1 cellular context compared by ENCODE assay signal in the genomic region with DNA sequence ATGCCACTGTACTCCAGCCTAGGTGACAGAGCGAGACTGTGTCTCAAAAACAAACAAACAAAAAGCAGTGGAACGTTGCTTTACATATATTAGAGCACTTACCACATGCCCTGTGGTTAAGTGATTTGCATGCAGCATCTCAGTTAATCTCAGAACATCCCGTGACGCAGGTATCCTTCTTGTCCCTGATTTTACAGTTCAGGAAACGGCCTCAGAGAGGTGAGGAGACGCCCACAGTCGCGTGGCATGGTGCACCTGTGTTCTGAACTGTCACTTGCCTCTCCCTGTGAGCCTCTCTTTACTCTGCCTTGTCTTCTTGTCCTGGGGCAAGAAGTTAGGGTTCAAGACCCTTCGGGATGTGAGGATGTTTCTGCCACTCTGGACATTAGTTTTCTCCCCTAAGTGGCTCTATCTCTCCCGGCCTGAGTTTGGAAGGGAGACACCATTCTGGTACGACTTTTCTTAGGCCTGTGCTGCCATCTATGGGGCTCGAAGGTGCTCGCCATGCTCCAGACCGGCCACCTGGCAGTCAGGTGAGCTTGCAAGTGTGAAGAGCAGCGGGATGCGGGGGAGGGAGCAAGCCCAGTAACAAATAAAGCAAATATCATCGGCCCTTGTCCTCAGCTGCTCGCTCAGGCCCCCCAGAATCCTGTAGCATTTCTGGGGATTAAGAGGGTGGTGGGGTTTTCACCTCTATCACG.
TF ChIP-seq lines count a peak whose summit lies in the region.

No MANE protein-coding gene starts in this region.

TF ChIP-seq in WTC11, 78 proteins besides CTCF, POLR2A, EP300 and RAD21 (continued from another document and continues in another):
- TF ChIP-seq, protein P1, sequence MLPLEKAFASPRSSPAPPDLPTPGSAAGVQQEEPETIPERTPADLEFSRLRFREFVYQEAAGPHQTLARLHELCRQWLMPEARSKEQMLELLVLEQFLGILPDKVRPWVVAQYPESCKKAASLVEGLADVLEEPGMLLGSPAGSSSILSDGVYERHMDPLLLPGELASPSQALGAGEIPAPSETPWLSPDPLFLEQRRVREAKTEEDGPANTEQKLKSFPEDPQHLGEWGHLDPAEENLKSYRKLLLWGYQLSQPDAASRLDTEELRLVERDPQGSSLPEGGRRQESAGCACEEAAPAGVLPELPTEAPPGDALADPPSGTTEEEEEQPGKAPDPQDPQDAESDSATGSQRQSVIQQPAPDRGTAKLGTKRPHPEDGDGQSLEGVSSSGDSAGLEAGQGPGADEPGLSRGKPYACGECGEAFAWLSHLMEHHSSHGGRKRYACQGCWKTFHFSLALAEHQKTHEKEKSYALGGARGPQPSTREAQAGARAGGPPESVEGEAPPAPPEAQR (CRISPR knock-in tag; IDR thresholded peaks at IDR 0.05) = no peak
- TF ChIP-seq, protein P2, sequence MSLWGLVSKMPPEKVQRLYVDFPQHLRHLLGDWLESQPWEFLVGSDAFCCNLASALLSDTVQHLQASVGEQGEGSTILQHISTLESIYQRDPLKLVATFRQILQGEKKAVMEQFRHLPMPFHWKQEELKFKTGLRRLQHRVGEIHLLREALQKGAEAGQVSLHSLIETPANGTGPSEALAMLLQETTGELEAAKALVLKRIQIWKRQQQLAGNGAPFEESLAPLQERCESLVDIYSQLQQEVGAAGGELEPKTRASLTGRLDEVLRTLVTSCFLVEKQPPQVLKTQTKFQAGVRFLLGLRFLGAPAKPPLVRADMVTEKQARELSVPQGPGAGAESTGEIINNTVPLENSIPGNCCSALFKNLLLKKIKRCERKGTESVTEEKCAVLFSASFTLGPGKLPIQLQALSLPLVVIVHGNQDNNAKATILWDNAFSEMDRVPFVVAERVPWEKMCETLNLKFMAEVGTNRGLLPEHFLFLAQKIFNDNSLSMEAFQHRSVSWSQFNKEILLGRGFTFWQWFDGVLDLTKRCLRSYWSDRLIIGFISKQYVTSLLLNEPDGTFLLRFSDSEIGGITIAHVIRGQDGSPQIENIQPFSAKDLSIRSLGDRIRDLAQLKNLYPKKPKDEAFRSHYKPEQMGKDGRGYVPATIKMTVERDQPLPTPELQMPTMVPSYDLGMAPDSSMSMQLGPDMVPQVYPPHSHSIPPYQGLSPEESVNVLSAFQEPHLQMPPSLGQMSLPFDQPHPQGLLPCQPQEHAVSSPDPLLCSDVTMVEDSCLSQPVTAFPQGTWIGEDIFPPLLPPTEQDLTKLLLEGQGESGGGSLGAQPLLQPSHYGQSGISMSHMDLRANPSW (CRISPR knock-in tag; conservative IDR thresholded peaks at IDR 0.05; ENCODE audit: low read depth) = no peak
- TF ChIP-seq ETV6 (CRISPR knock-in tag; IDR thresholded peaks at IDR 0.05) (no peak), MYBL2 (CRISPR knock-in tag; IDR thresholded peaks at IDR 0.05) (no peak), ZNF121 (CRISPR knock-in tag; IDR thresholded peaks at IDR 0.05) (no peak), NR1H2 (CRISPR knock-in tag; IDR thresholded peaks at IDR 0.05) (no peak), NR2C2 (CRISPR knock-in tag; IDR thresholded peaks at IDR 0.05) (no peak), SOX15 (CRISPR knock-in tag; IDR thresholded peaks at IDR 0.05) (no peak), JAZF1 (CRISPR knock-in tag; IDR thresholded peaks at IDR 0.05) (no peak), SP1 (CRISPR knock-in tag; conservative IDR thresholded peaks at IDR 0.05) (no peak), IRF2 (CRISPR knock-in tag; IDR thresholded peaks at IDR 0.05; ENCODE audit: borderline replicate concordance, low read depth) (no peak), RORB (CRISPR knock-in tag; IDR thresholded peaks at IDR 0.05) (no peak), MXD4 (CRISPR knock-in tag; IDR thresholded peaks at IDR 0.05; ENCODE audit: borderline replicate concordance) (no peak), CREB1 (CRISPR knock-in tag; IDR thresholded peaks at IDR 0.05) (no peak), ZNF396 (CRISPR knock-in tag; IDR thresholded peaks at IDR 0.05; ENCODE audit: borderline replicate concordance) (no peak), EMX1 (CRISPR knock-in tag; IDR thresholded peaks at IDR 0.05) (no peak), ZBTB21 (CRISPR knock-in tag; IDR thresholded peaks at IDR 0.05; ENCODE audit: borderline replicate concordance) (0 out of 2 replicates have a peak, but pooled peaks have one; percentile 76), ZNF671 (CRISPR knock-in tag; IDR thresholded peaks at IDR 0.05) (no peak), PRRX2 (CRISPR knock-in tag; IDR thresholded peaks at IDR 0.05) (no peak), KAT7 (CRISPR knock-in tag; IDR thresholded peaks at IDR 0.05; ENCODE audit: borderline replicate concordance) (no peak), ZNF138 (CRISPR knock-in tag; conservative IDR thresholded peaks at IDR 0.05) (0 out of 2 replicates have a peak, but pooled peaks have one; percentile 69), NR3C1 (CRISPR knock-in tag; conservative IDR thresholded peaks at IDR 0.05; ENCODE audit: low read depth) (no peak), GTF2I (CRISPR knock-in tag; conservative IDR thresholded peaks at IDR 0.05) (no peak), TEAD1 (CRISPR knock-in tag; IDR thresholded peaks at IDR 0.05) (0 out of 2 replicates have a peak, but pooled peaks have one; percentile 63), NFE2L1 (CRISPR knock-in tag; IDR thresholded peaks at IDR 0.05) (0 out of 2 replicates have a peak, but pooled peaks have one; percentile 56)
- TF ChIP-seq, protein P3, sequence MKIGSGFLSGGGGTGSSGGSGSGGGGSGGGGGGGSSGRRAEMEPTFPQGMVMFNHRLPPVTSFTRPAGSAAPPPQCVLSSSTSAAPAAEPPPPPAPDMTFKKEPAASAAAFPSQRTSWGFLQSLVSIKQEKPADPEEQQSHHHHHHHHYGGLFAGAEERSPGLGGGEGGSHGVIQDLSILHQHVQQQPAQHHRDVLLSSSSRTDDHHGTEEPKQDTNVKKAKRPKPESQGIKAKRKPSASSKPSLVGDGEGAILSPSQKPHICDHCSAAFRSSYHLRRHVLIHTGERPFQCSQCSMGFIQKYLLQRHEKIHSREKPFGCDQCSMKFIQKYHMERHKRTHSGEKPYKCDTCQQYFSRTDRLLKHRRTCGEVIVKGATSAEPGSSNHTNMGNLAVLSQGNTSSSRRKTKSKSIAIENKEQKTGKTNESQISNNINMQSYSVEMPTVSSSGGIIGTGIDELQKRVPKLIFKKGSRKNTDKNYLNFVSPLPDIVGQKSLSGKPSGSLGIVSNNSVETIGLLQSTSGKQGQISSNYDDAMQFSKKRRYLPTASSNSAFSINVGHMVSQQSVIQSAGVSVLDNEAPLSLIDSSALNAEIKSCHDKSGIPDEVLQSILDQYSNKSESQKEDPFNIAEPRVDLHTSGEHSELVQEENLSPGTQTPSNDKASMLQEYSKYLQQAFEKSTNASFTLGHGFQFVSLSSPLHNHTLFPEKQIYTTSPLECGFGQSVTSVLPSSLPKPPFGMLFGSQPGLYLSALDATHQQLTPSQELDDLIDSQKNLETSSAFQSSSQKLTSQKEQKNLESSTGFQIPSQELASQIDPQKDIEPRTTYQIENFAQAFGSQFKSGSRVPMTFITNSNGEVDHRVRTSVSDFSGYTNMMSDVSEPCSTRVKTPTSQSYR (CRISPR knock-in tag; IDR thresholded peaks at IDR 0.05) = peak; percentile 64; the same call in 1 of the 2 replicates
- TF ChIP-seq, protein P4, sequence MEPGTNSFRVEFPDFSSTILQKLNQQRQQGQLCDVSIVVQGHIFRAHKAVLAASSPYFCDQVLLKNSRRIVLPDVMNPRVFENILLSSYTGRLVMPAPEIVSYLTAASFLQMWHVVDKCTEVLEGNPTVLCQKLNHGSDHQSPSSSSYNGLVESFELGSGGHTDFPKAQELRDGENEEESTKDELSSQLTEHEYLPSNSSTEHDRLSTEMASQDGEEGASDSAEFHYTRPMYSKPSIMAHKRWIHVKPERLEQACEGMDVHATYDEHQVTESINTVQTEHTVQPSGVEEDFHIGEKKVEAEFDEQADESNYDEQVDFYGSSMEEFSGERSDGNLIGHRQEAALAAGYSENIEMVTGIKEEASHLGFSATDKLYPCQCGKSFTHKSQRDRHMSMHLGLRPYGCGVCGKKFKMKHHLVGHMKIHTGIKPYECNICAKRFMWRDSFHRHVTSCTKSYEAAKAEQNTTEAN (CRISPR knock-in tag; IDR thresholded peaks at IDR 0.05) = no peak
- TF ChIP-seq, protein P5, sequence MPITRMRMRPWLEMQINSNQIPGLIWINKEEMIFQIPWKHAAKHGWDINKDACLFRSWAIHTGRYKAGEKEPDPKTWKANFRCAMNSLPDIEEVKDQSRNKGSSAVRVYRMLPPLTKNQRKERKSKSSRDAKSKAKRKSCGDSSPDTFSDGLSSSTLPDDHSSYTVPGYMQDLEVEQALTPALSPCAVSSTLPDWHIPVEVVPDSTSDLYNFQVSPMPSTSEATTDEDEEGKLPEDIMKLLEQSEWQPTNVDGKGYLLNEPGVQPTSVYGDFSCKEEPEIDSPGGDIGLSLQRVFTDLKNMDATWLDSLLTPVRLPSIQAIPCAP (CRISPR knock-in tag; IDR thresholded peaks at IDR 0.05) = no peak
- TF ChIP-seq, protein P6, sequence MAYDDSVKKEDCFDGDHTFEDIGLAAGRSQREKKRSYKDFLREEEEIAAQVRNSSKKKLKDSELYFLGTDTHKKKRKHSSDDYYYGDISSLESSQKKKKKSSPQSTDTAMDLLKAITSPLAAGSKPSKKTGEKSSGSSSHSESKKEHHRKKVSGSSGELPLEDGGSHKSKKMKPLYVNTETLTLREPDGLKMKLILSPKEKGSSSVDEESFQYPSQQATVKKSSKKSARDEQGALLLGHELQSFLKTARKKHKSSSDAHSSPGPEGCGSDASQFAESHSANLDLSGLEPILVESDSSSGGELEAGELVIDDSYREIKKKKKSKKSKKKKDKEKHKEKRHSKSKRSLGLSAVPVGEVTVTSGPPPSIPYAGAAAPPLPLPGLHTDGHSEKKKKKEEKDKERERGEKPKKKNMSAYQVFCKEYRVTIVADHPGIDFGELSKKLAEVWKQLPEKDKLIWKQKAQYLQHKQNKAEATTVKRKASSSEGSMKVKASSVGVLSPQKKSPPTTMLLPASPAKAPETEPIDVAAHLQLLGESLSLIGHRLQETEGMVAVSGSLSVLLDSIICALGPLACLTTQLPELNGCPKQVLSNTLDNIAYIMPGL (CRISPR knock-in tag; IDR thresholded peaks at IDR 0.05) = no peak; the same call in 1 of the 2 replicates
- TF ChIP-seq, protein P7, sequence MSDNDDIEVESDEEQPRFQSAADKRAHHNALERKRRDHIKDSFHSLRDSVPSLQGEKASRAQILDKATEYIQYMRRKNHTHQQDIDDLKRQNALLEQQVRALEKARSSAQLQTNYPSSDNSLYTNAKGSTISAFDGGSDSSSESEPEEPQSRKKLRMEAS (CRISPR knock-in tag; IDR thresholded peaks at IDR 0.05) = peak; percentile 94
- TF ChIP-seq, protein P8, sequence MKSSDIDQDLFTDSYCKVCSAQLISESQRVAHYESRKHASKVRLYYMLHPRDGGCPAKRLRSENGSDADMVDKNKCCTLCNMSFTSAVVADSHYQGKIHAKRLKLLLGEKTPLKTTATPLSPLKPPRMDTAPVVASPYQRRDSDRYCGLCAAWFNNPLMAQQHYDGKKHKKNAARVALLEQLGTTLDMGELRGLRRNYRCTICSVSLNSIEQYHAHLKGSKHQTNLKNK (CRISPR knock-in tag; IDR thresholded peaks at IDR 0.05) = no peak
- TF ChIP-seq, protein P9, sequence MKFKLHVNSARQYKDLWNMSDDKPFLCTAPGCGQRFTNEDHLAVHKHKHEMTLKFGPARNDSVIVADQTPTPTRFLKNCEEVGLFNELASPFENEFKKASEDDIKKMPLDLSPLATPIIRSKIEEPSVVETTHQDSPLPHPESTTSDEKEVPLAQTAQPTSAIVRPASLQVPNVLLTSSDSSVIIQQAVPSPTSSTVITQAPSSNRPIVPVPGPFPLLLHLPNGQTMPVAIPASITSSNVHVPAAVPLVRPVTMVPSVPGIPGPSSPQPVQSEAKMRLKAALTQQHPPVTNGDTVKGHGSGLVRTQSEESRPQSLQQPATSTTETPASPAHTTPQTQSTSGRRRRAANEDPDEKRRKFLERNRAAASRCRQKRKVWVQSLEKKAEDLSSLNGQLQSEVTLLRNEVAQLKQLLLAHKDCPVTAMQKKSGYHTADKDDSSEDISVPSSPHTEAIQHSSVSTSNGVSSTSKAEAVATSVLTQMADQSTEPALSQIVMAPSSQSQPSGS (CRISPR knock-in tag; IDR thresholded peaks at IDR 0.05; ENCODE audit: borderline replicate concordance, low read depth) = no peak
- TF ChIP-seq, protein P10, sequence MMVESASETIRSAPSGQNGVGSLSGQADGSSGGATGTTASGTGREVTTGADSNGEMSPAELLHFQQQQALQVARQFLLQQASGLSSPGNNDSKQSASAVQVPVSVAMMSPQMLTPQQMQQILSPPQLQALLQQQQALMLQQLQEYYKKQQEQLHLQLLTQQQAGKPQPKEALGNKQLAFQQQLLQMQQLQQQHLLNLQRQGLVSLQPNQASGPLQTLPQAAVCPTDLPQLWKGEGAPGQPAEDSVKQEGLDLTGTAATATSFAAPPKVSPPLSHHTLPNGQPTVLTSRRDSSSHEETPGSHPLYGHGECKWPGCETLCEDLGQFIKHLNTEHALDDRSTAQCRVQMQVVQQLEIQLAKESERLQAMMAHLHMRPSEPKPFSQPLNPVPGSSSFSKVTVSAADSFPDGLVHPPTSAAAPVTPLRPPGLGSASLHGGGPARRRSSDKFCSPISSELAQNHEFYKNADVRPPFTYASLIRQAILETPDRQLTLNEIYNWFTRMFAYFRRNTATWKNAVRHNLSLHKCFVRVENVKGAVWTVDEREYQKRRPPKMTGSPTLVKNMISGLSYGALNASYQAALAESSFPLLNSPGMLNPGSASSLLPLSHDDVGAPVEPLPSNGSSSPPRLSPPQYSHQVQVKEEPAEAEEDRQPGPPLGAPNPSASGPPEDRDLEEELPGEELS (CRISPR knock-in tag; IDR thresholded peaks at IDR 0.05) = peak; percentile 66; the same call in 1 of the 2 replicates
- TF ChIP-seq, protein P11, sequence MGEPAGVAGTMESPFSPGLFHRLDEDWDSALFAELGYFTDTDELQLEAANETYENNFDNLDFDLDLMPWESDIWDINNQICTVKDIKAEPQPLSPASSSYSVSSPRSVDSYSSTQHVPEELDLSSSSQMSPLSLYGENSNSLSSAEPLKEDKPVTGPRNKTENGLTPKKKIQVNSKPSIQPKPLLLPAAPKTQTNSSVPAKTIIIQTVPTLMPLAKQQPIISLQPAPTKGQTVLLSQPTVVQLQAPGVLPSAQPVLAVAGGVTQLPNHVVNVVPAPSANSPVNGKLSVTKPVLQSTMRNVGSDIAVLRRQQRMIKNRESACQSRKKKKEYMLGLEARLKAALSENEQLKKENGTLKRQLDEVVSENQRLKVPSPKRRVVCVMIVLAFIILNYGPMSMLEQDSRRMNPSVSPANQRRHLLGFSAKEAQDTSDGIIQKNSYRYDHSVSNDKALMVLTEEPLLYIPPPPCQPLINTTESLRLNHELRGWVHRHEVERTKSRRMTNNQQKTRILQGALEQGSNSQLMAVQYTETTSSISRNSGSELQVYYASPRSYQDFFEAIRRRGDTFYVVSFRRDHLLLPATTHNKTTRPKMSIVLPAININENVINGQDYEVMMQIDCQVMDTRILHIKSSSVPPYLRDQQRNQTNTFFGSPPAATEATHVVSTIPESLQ (CRISPR knock-in tag; IDR thresholded peaks at IDR 0.05) = no peak
